Comparison of ENCODE assay signal across 18 cellular contexts in genomic region chr17:82629748-82630147, GRCh38. TPM values are rescaled to one million over a fixed set of nuclear protein-coding genes. Genes with fewer than 3 reads are reported as not detected.
DNase-seq lines count a peak whose midpoint lies in the region; ATAC-seq and TF ChIP-seq lines count a peak whose summit lies in the region.
"Had no signal": no experiment of that assay in that cellular context is flagged by ENCODE, and none has a peak within 500 bp of the region (broad histone marks: within the 10 kb centered on the region; RNA-seq: fewer than 3 reads in every experiment).

No MANE protein-coding gene starts in this region.

- intact Hi-C loops in prostate gland (cut with DNase I): no loop called here
- intact Hi-C loops in esophagus muscularis mucosa (cut with DNase I): no loop called here

- H3K4me1 Mint-ChIP-seq in GM23338 (no peaks in the 10 kb centered on the region), glutamatergic neuron (ENCODE audit: low read depth, unreplicated experiment) (peaks cover 7% of the 10 kb centered on the region)
- peaks cover 11% of the 10 kb centered on the region for H3K4me1 Mint-ChIP-seq in activated naive CD8-positive, alpha-beta T cell treated with anti-CD3 and anti-CD28 coated beads for 36 hours

- H2AFZ ChIP-seq in GM23338: no peak overlapping the region

- POLR2A ChIA-PET in RWPE1 (lab: Yijun Ruan, JAX; ENCODE audit: low non-redundant PET): no interaction called here

- CTCF ChIA-PET in RWPE1 (lab: Yijun Ruan, JAX): no interaction called here

- TF ChIP-seq EP300 in esophagus muscularis mucosa (IDR thresholded peaks at IDR 0.05): no peak

- peaks cover 2% of the 10 kb centered on the region for H3K27me3 Mint-ChIP-seq in GM23338 (ENCODE audit: insufficient read depth, low read depth, poor library complexity)
- H3K27me3 Mint-ChIP-seq in glutamatergic neuron (ENCODE audit: unreplicated experiment): peaks cover 6% of the 10 kb centered on the region
- H3K27me3 Mint-ChIP-seq in activated naive CD8-positive, alpha-beta T cell treated with anti-CD3 and anti-CD28 coated beads for 36 hours: no peaks in the 10 kb centered on the region

- ATAC-seq in GM23338: no peak

- peaks cover 5% of the 10 kb centered on the region; the same call in 1 of the 2 replicates for H3K36me3 ChIP-seq in GM23338 (ENCODE audit: insufficient read depth)
- H3K36me3 ChIP-seq in prostate gland: peaks cover 0 to 6% of the 10 kb centered on the region in 2 donors
- H3K36me3 ChIP-seq in esophagus muscularis mucosa: peaks cover 13 to 85% (median 72%) of the 10 kb centered on the region in 4 donors

- H3K27ac ChIP-seq in GM23338 (ENCODE audit: low read depth): no peak overlapping the region
- H3K27ac ChIP-seq in RWPE1: peak overlapping the region; percentile 4; the same call in 1 of the 2 replicates
- peak overlapping the region; percentile 18 to 79 for H3K27ac ChIP-seq in prostate gland
- H3K27ac ChIP-seq in esophagus muscularis mucosa (replicated peaks in 1 of 4): no peak overlapping the region
- H3K27ac ChIP-seq: HL-60, KMS-11 had no signal

- no peak overlapping the region for H3K4me3 Mint-ChIP-seq in GM23338
- H3K4me3 Mint-ChIP-seq in glutamatergic neuron (ENCODE audit: unreplicated experiment): no peak overlapping the region
- H3K4me3 Mint-ChIP-seq in activated naive CD8-positive, alpha-beta T cell treated with anti-CD3 and anti-CD28 coated beads for 36 hours: no peak overlapping the region

- H4K20me1 ChIP-seq in GM23338 (replicated peaks; ENCODE audit: insufficient read depth): peaks cover 36% of the 10 kb centered on the region

- H3K9me3 Mint-ChIP-seq in GM23338: no peaks in the 10 kb centered on the region
- H3K9me3 Mint-ChIP-seq in glutamatergic neuron (ENCODE audit: unreplicated experiment): peaks cover 5% of the 10 kb centered on the region
- no peaks in the 10 kb centered on the region for H3K9me3 Mint-ChIP-seq in activated naive CD8-positive, alpha-beta T cell treated with anti-CD3 and anti-CD28 coated beads for 36 hours

- H3K36me3 Mint-ChIP-seq in GM23338 (ENCODE audit: low read depth) (peaks cover 44% of the 10 kb centered on the region), glutamatergic neuron (ENCODE audit: unreplicated experiment) (no peaks in the 10 kb centered on the region)
- H3K36me3 Mint-ChIP-seq in activated naive CD8-positive, alpha-beta T cell treated with anti-CD3 and anti-CD28 coated beads for 36 hours: peaks cover 28% of the 10 kb centered on the region

- 82% methylated on average over 8 of the region's 8 CpGs for WGBS in prostate gland
- WGBS in esophagus muscularis mucosa: 86% methylated on average over 8 of the region's 8 CpGs

- H3K4me2 ChIP-seq in GM23338: no peak overlapping the region
- H3K4me2 ChIP-seq: KMS-11 had no signal

- H3K9me3 ChIP-seq in prostate gland (no peaks in the 10 kb centered on the region), esophagus muscularis mucosa (no peaks in the 10 kb centered on the region)
- H3K9me3 ChIP-seq: BLaER1 treated with 17β-estradiol and CSF1 and Interleukin-3, amounts not matched to agents 10 nM and 100 nM had no signal

- DNase-seq in GM23338 (ENCODE audit: low spot score) (no peak), RWPE1 (ENCODE audit: low spot score) (no peak), glutamatergic neuron (no peak), prostate gland (ENCODE audit: low spot score) (no peak), esophagus muscularis mucosa (ENCODE audit: extremely low spot score) (no peak), DMS53 treated with DMSO at 0.1 percent for 48 hours (lab: John Stamatoyannopoulos, UW; ENCODE audit: unreplicated experiment) (no peak)
- no peak for DNase-seq in activated naive CD8-positive, alpha-beta T cell treated with anti-CD3 and anti-CD28 coated beads for 36 hours
- DNase-seq: DMS79 treated with DMSO at 0.1 percent for 48 hours, MV-4-11, NCI-H1417, NCI-H187 treated with DMSO at 0.1 percent for 48 hours, NCI-H2227 treated with DMSO at 0.1 percent for 48 hours, NCI-H510A treated with DMSO at 0.1 percent for 48 hours, NCI-H774, Right ventricle myocardium superior had no signal

- peaks cover 61% of the 10 kb centered on the region for H3K79me2 ChIP-seq in GM23338 (replicated peaks; ENCODE audit: insufficient read depth)

- no peak for TF ChIP-seq CTCF in GM23338 (conservative IDR thresholded peaks at IDR 0.05; ENCODE audit: low read depth in 2 of 2)
- TF ChIP-seq CTCF in RWPE1 (conservative IDR thresholded peaks at IDR 0.05; ENCODE audit: low read depth): no peak
- TF ChIP-seq CTCF in glutamatergic neuron (IDR thresholded peaks at IDR 0.05; ENCODE audit: partially characterized antibody, unreplicated experiment): no peak
- no peak for TF ChIP-seq CTCF in prostate gland (IDR thresholded peaks at IDR 0.05)
- no peak for TF ChIP-seq CTCF in esophagus muscularis mucosa (IDR thresholded peaks at IDR 0.05)

- TF ChIP-seq POLR2A in prostate gland (IDR thresholded peaks at IDR 0.05): no peak
- no peak for TF ChIP-seq POLR2A in esophagus muscularis mucosa (IDR thresholded peaks at IDR 0.05; ENCODE audit: low read depth)

- no peaks in the 10 kb centered on the region for H3K27me3 ChIP-seq in GM23338 (ENCODE audit: insufficient read depth)
- no peaks in the 10 kb centered on the region for H3K27me3 ChIP-seq in prostate gland (replicated peaks; ENCODE audit: insufficient read depth)
- H3K27me3 ChIP-seq in esophagus muscularis mucosa: no peaks in the 10 kb centered on the region
- H3K27me3 ChIP-seq: BLaER1 treated with 17β-estradiol and CSF1 and Interleukin-3, amounts not matched to agents 10 nM and 100 nM had no signal

- H3K9me2 ChIP-seq in GM23338 (ENCODE audit: insufficient read depth): no peaks in the 10 kb centered on the region

- H3K27ac Mint-ChIP-seq in GM23338 (peak overlapping the region; percentile 80; the same call in 1 of the 2 replicates), glutamatergic neuron (ENCODE audit: unreplicated experiment) (peak overlapping the region; percentile 52)
- no peak overlapping the region for H3K27ac Mint-ChIP-seq in activated naive CD8-positive, alpha-beta T cell treated with anti-CD3 and anti-CD28 coated beads for 36 hours

- H3F3A ChIP-seq in GM23338 (replicated peaks; ENCODE audit: low read depth): no peaks in the 10 kb centered on the region

- no peaks in the 10 kb centered on the region for H3K4me1 ChIP-seq in GM23338 (ENCODE audit: insufficient read depth)
- no peaks in the 10 kb centered on the region for H3K4me1 ChIP-seq in prostate gland (replicated peaks)
- H3K4me1 ChIP-seq in esophagus muscularis mucosa: peaks cover 0 to 6% (median 0%) of the 10 kb centered on the region in 4 donors

- H3K4me3 ChIP-seq in GM23338 (no peak overlapping the region), prostate gland (no peak overlapping the region), esophagus muscularis mucosa (no peak overlapping the region)
- H3K4me3 ChIP-seq: BLaER1 treated with 17β-estradiol and CSF1 and Interleukin-3, amounts not matched to agents 10 nM and 100 nM had no signal

TF ChIP-seq in GM23338, 12 proteins besides CTCF, POLR2A, EP300 and RAD21 (continues in another document):
- TF ChIP-seq CREB1 (CRISPR knock-in tag; IDR thresholded peaks at IDR 0.05; ENCODE audit: low read depth) (no peak), JUNB (IDR thresholded peaks at IDR 0.05; ENCODE audit: unreplicated experiment) (no peak)

RNA-seq across cellular contexts. Expression of gene WDR45B, which starts 18.5 kb away (rescaled TPM):
- total RNA-seq in GM23338 (2014; rRNA removed; shearing (Covaris generic)): 96.4 and 97.6 TPM in 2 replicates
- 69.4 and 82.3 TPM in 2 replicates for polyA plus RNA-seq in GM23338 (2016; fragmentation: Nextera tagmentation; extraction: Ambion mirVana)
- total RNA-seq in glutamatergic neuron (ENCODE audit: unreplicated experiment) (60.4 TPM), prostate gland (100 to 1,000 TPM in 1 of 2 donors, 10 to 100 TPM in 1; 97.8 to 146 TPM), esophagus muscularis mucosa (10 to 100 TPM; 57.3 to 81.4 (median 74.4) TPM)
- 10 to 100 TPM; 60.3 to 61.1 TPM for total RNA-seq in activated naive CD8-positive, alpha-beta T cell treated with anti-CD3 and anti-CD28 coated beads for 36 hours

Comparison
In these comparisons a context has a peak if more than half of its experiments do, and no peak if none do; other contexts are left out.
1. H3K27ac ChIP-seq: peak in RWPE1 (single experiment) and prostate gland (2 of 2); none in GM23338 (single experiment) and esophagus muscularis mucosa (0 of 4).